ENCODE assay signal across 12 cellular contexts in genomic region chr12:88310069-88310468, GRCh38.
DNase-seq lines count a peak whose midpoint lies in the region.
"Had no signal": no experiment of that assay in that cellular context is flagged by ENCODE, and none has a peak within 500 bp of the region (broad histone marks: within the 10 kb centered on the region; RNA-seq: fewer than 3 reads in every experiment).

No MANE protein-coding gene starts in this region.

- H3K4me1 ChIP-seq in mesodermal cell (ENCODE audit: control insufficient read depth, insufficient read depth, low read length, poor library complexity, severe bottlenecking): peaks cover 8% of the 10 kb centered on the region

- H3K27ac ChIP-seq in epithelial cell of prostate: peak overlapping the region; percentile 60
- peak overlapping the region; percentile 37 for H3K27ac ChIP-seq in mesodermal cell (ENCODE audit: low read depth, low read length, severe bottlenecking)
- H3K27ac ChIP-seq: BLaER1 treated with 17β-estradiol and CSF1 and Interleukin-3, amounts not matched to agents 10 nM and 100 nM had no signal

- peak; percentile 51 for DNase-seq in AG20443 (ENCODE audit: low spot score)
- peak; percentile 71 for DNase-seq in NCI-H226
- DNase-seq in epithelial cell of prostate (ENCODE audit: low read depth, low spot score): peak; percentile 27
- DNase-seq in NCI-H748 treated with DMSO at 0.1 percent for 48 hours (lab: John Stamatoyannopoulos, UW): no peak
- DNase-seq in NCI-H2171 treated with DMSO at 0.1 percent for 48 hours (lab: John Stamatoyannopoulos, UW): no peak
- DNase-seq in HuH-7 (ENCODE audit: low spot score): no peak
- DNase-seq in stimulated activated CD4-positive, alpha-beta T cell treated with anti-CD3 and anti-CD28 coated beads, Interleukin-4, amount 100 ng/mL, for 4 hours: no peak
- DNase-seq: activated CD4-positive, alpha-beta T cell treated with anti-CD3 and anti-CD28 coated beads for 4 hours; activated T-cell treated with anti-CD3 and anti-CD28 coated beads, Interleukin-2, amount 50 U/mL, for 4 hours; endodermal cell had no signal

- no peaks in the 10 kb centered on the region for H3K36me3 ChIP-seq in mesodermal cell (ENCODE audit: control insufficient read depth, insufficient read depth, low read length)
- H3K36me3 ChIP-seq: BLaER1 treated with 17β-estradiol and CSF1 and Interleukin-3, amounts not matched to agents 10 nM and 100 nM had no signal

- H3K9me3 ChIP-seq in mesodermal cell (ENCODE audit: control insufficient read depth, low read length): no peaks in the 10 kb centered on the region

- no peak overlapping the region for H3K4me3 ChIP-seq in mesodermal cell (ENCODE audit: extremely low read depth, insufficient read depth, low read length, poor library complexity, severe bottlenecking)
- H3K4me3 ChIP-seq: BLaER1 treated with 17β-estradiol and CSF1 and Interleukin-3, amounts not matched to agents 10 nM and 100 nM had no signal

- 100% methylated on average over 1 of the region's 1 CpG for WGBS in mesodermal cell (ENCODE audit: insufficient coverage in 2 of 2), 2 experiments

Comparison
In these comparisons a context has a peak if more than half of its experiments do, and no peak if none do; other contexts are left out.
1. DNase-seq: peak in AG20443 (single experiment), NCI-H226 (single experiment) and epithelial cell of prostate (single experiment); none in NCI-H748 treated with DMSO at 0.1 percent for 48 hours (single experiment), NCI-H2171 treated with DMSO at 0.1 percent for 48 hours (single experiment), HuH-7 (single experiment) and stimulated activated CD4-positive, alpha-beta T cell treated with anti-CD3 and anti-CD28 coated beads, Interleukin-4, amount 100 ng/mL, for 4 hours (0 of 2).